Comparison of ENCODE assay signal across 8 cellular contexts in genomic region chr14:61321385-61322010, GRCh38. TPM values are rescaled to one million over a fixed set of nuclear protein-coding genes. Genes with fewer than 3 reads are reported as not detected.
DNase-seq lines count a peak whose midpoint lies in the region; ATAC-seq and TF ChIP-seq lines count a peak whose summit lies in the region.

Gene PRKCH (plus strand): TSS chr14:61321579. CDS start chr14:61322102, 523 bp downstream.

- H3K4me3 ChIP-seq in RWPE2 (ENCODE audit: severe bottlenecking) (peak within 1 kb of the TSS; percentile 54), ovary (peak within 1 kb of the TSS; percentile 34), thymus (ENCODE audit: low read length) (peak within 1 kb of the TSS; percentile 94)

- H3K9me3 ChIP-seq in RWPE2 (ENCODE audit: severe bottlenecking), result no peaks in the 10 kb centered on the region
- no peaks in the 10 kb centered on the region for H3K9me3 ChIP-seq in ovary
- no peaks in the 10 kb centered on the region for H3K9me3 ChIP-seq in thymus (ENCODE audit: control insufficient read depth)

- peaks cover 12% of the 10 kb centered on the region for H3K36me3 ChIP-seq in RWPE2 (ENCODE audit: low read depth)
- no peaks in the 10 kb centered on the region for H3K36me3 ChIP-seq in ovary
- peaks cover 3% of the 10 kb centered on the region for H3K36me3 ChIP-seq in thymus (ENCODE audit: control insufficient read depth, insufficient read depth)

- H3K27ac ChIP-seq in RWPE2 (ENCODE audit: poor library complexity, severe bottlenecking) (peak within 1 kb of the TSS; percentile 68), ovary (no peak within 1 kb of the TSS), thymus (ENCODE audit: low read depth) (peak within 1 kb of the TSS; percentile 95)

- peak; percentile 69 for ATAC-seq in RWPE2 (ENCODE audit: low read depth)

- 1% methylated on average over 53 to 66 of the region's 66 CpGs for WGBS in ovary, 3 donors
- under 1% methylated on average over 66 of the region's 66 CpGs for WGBS in thymus

- H3K4me1 ChIP-seq in RWPE2 (ENCODE audit: insufficient read depth, poor library complexity, severe bottlenecking) (peaks cover 10% of the 10 kb centered on the region), ovary (ENCODE audit: insufficient read depth) (peaks cover 2% of the 10 kb centered on the region), thymus (ENCODE audit: control insufficient read depth, insufficient read depth, low read length) (peaks cover 10% of the 10 kb centered on the region)

- DNase-seq in NCI-H82 (lab: John Stamatoyannopoulos, UW), result peak; percentile 70
- no peak for DNase-seq in NCI-H82 treated with DMSO at 0.1 percent for 48 hours (lab: John Stamatoyannopoulos, UW; ENCODE audit: unreplicated experiment)
- peak; percentile 77 for DNase-seq in HT-29 (ENCODE audit: low spot score)
- peak; percentile 88 for DNase-seq in RWPE2 (ENCODE audit: low spot score)
- DNase-seq in activated naive CD4-positive, alpha-beta T cell (lab: John Stamatoyannopoulos, UW), result peak; percentile 47 to 77 (median 62)
- peak; percentile 24 for DNase-seq in globus pallidus (ENCODE audit: low spot score)
- peak; percentile 27 to 72 (median 37) for DNase-seq in ovary

- H3K27me3 ChIP-seq in RWPE2 (ENCODE audit: insufficient read depth, poor library complexity, severe bottlenecking), result no peaks in the 10 kb centered on the region
- H3K27me3 ChIP-seq in ovary, result no peaks in the 10 kb centered on the region
- no peaks in the 10 kb centered on the region for H3K27me3 ChIP-seq in thymus (ENCODE audit: control insufficient read depth, insufficient read depth)

- intact Hi-C loops in ovary (cut with DNase I), result no loop called here

- no peak for TF ChIP-seq POLR2A in ovary (IDR thresholded peaks at IDR 0.05)

- TF ChIP-seq EP300 in ovary (IDR thresholded peaks at IDR 0.05), result no peak

- peak; percentile 73 for TF ChIP-seq CTCF in RWPE2 (IDR thresholded peaks at IDR 0.05; ENCODE audit: poor library complexity, severe bottlenecking)
- TF ChIP-seq CTCF in ovary (IDR thresholded peaks at IDR 0.05), result no peak

RNA-seq across cellular contexts. Expression of gene PRKCH, which starts in this region (rescaled TPM):
- total RNA-seq in HT-29 (2014; rRNA removed; shearing (Covaris generic)), result 19.4 and 49.5 TPM in 2 replicates
- 10 to 100 TPM in 5 of 7 donors, 1 to 10 TPM in 2; 8.4 to 47.6 (median 15.9) TPM for total RNA-seq in ovary
- 10 to 100 TPM; 11.4 to 32.5 TPM for polyA plus RNA-seq in ovary
- polyA plus RNA-seq in thymus, result 73.5 TPM

Comparison
In these comparisons a context has a peak if more than half of its experiments do, and no peak if none do; other contexts are left out.
1. H3K27ac ChIP-seq: peak in RWPE2 (single experiment) and thymus (single experiment); none in ovary (0 of 2).
2. H3K4me3 ChIP-seq: peak in every context shown above with its lines; median percentile 94 in thymus; 54 in RWPE2; 34 in ovary.